8 cellular contexts compared by ENCODE assay signal in the genomic region with DNA sequence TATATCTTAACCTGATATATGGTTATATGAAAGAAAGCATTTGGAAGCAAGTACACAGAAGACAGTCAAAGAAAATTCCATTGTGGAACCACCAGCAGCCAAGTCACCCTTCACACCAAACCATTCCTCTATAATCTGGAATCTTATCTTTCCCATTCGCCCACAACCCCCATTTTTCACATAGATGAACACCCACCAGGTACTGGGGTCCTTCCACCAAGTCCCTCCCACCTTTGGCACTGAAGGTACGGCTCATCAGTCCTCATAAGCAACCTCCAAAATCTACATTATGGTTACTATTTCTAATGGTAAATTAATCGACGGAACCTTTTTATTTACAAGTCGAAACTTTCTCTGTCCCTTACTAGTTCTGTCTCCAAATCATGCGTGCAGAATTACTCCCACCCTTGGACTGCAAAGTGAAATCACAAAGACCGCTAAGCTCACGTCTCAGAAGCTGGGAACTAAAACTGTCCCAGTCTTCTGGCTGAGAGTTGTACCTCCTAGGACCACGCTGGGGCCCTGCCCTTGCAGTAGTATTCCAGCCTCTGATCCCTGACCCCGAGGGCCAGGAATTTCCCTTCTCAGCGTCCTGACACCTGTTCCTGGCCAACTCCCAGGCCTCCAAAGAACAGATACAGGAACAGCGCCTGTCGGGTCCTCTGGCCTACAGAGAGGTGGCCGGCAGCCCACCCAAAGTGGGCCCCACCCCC. TPM values are rescaled to one million over a fixed set of nuclear protein-coding genes. Genes with fewer than 3 reads are reported as not detected.
DNase-seq lines count a peak whose midpoint lies in the region; ATAC-seq and TF ChIP-seq lines count a peak whose summit lies in the region.

No MANE protein-coding gene starts in this region.

- peaks cover 6 to 24% (median 9%) of the 10 kb centered on the region in 3 donors for H3K36me3 Mint-ChIP-seq in CD8-positive, alpha-beta memory T cell
- peaks cover 12% of the 10 kb centered on the region for H3K36me3 Mint-ChIP-seq in T-helper 1 cell treated with Interleukin-12 subunit alpha and Interleukin-12 subunit beta and Interleukin-4 antibody, amounts not matched to agents 30 μg/mL and 1 μg/mL, for 36 hours (ENCODE audit: low read depth)
- peaks cover 21% of the 10 kb centered on the region for H3K36me3 Mint-ChIP-seq in neural progenitor cell

- peak overlapping the region; percentile 89 for H3K4me2 ChIP-seq in neural progenitor cell

- H3K4me3 Mint-ChIP-seq in CD8-positive, alpha-beta memory T cell, result peak overlapping the region; percentile 83 to 94 (median 85)
- H3K4me3 Mint-ChIP-seq in T-helper 1 cell treated with Interleukin-12 subunit alpha and Interleukin-12 subunit beta and Interleukin-4 antibody, amounts not matched to agents 30 μg/mL and 1 μg/mL, for 36 hours, result peak overlapping the region; percentile 89
- H3K4me3 Mint-ChIP-seq in neural progenitor cell, result peak overlapping the region; percentile 88

- H3K27ac Mint-ChIP-seq in CD8-positive, alpha-beta memory T cell, result peak overlapping the region; percentile 7 to 90 (median 81)
- peak overlapping the region; percentile 81 for H3K27ac Mint-ChIP-seq in T-helper 1 cell treated with Interleukin-12 subunit alpha and Interleukin-12 subunit beta and Interleukin-4 antibody, amounts not matched to agents 30 μg/mL and 1 μg/mL, for 36 hours
- peak overlapping the region; percentile 12 for H3K27ac Mint-ChIP-seq in neural progenitor cell

- ATAC-seq in GM19438 (IDR thresholded peaks at IDR 0.05; ENCODE audit: low read depth, unreplicated experiment) (peak; percentile 12), HG03442 (IDR thresholded peaks at IDR 0.05; ENCODE audit: unreplicated experiment) (peak; percentile 11)

- no peaks in the 10 kb centered on the region for H3K36me3 ChIP-seq in CD8-positive, alpha-beta memory T cell (ENCODE audit: insufficient read depth, low read length)
- peaks cover 5% of the 10 kb centered on the region for H3K36me3 ChIP-seq in neural progenitor cell

- H3K9me3 Mint-ChIP-seq in CD8-positive, alpha-beta memory T cell, result no peaks in the 10 kb centered on the region
- no peaks in the 10 kb centered on the region for H3K9me3 Mint-ChIP-seq in T-helper 1 cell treated with Interleukin-12 subunit alpha and Interleukin-12 subunit beta and Interleukin-4 antibody, amounts not matched to agents 30 μg/mL and 1 μg/mL, for 36 hours
- no peaks in the 10 kb centered on the region for H3K9me3 Mint-ChIP-seq in neural progenitor cell

- H3K4me1 ChIP-seq in CD8-positive, alpha-beta memory T cell (ENCODE audit: insufficient read depth, low read length), result peaks cover 16% of the 10 kb centered on the region
- peaks cover 13% of the 10 kb centered on the region for H3K4me1 ChIP-seq in neural progenitor cell

- peaks cover 0 to 6% of the 10 kb centered on the region in 2 donors for H3K27me3 Mint-ChIP-seq in CD8-positive, alpha-beta memory T cell
- no peaks in the 10 kb centered on the region for H3K27me3 Mint-ChIP-seq in T-helper 1 cell treated with Interleukin-12 subunit alpha and Interleukin-12 subunit beta and Interleukin-4 antibody, amounts not matched to agents 30 μg/mL and 1 μg/mL, for 36 hours (ENCODE audit: low read depth)
- no peaks in the 10 kb centered on the region for H3K27me3 Mint-ChIP-seq in neural progenitor cell (ENCODE audit: insufficient read depth, low read depth)

- peaks cover 56% of the 10 kb centered on the region for H3K79me2 ChIP-seq in neural progenitor cell (ENCODE audit: low read depth)

- POLR2A ChIA-PET in CD8-positive, alpha-beta memory T cell (lab: Charles Lee), result interaction anchor here (1.0 kb wide), 1 partner anchor 285 kb away, joined by 3 read pairs; no protein-coding TSS in a partner anchor

- H3K27ac ChIP-seq in CD8-positive, alpha-beta memory T cell (ENCODE audit: low read depth, low read length), result peak overlapping the region; percentile 68
- H3K27ac ChIP-seq in neural progenitor cell, result peak overlapping the region; percentile 84

- no peaks in the 10 kb centered on the region for H3K9me3 ChIP-seq in CD8-positive, alpha-beta memory T cell (ENCODE audit: low read length)
- no peaks in the 10 kb centered on the region for H3K9me3 ChIP-seq in neural progenitor cell (ENCODE audit: low read depth)

- peak overlapping the region; percentile 74 for H3K9ac ChIP-seq in neural progenitor cell

- H3K27me3 ChIP-seq in CD8-positive, alpha-beta memory T cell (ENCODE audit: insufficient read depth, low read length, poor library complexity, severe bottlenecking), result no peaks in the 10 kb centered on the region
- peaks cover 9% of the 10 kb centered on the region for H3K27me3 ChIP-seq in neural progenitor cell

- no peak for DNase-seq in CD8-positive, alpha-beta memory T cell
- DNase-seq in fibroblast of peridontal ligament (ENCODE audit: extremely low read depth), result peak; percentile 31
- DNase-seq in neural progenitor cell (ENCODE audit: low spot score), result no peak
- no peak for DNase-seq in mesenteric fat pad (ENCODE audit: low spot score)
- no peak for DNase-seq in stimulated activated CD4-positive, alpha-beta T cell treated with anti-CD3 and anti-CD28 coated beads, Interleukin-2, amount 100 ng/mL, for 48 hours

- CTCF ChIA-PET in CD8-positive, alpha-beta memory T cell (lab: Charles Lee), result no interaction called here

- H3K4me3 ChIP-seq in CD8-positive, alpha-beta memory T cell (ENCODE audit: low read length), result peak overlapping the region; percentile 83
- peak overlapping the region; percentile 67 for H3K4me3 ChIP-seq in neural progenitor cell

- peaks cover 26 to 40% (median 35%) of the 10 kb centered on the region in 3 donors for H3K4me1 Mint-ChIP-seq in CD8-positive, alpha-beta memory T cell
- peaks cover 20% of the 10 kb centered on the region for H3K4me1 Mint-ChIP-seq in T-helper 1 cell treated with Interleukin-12 subunit alpha and Interleukin-12 subunit beta and Interleukin-4 antibody, amounts not matched to agents 30 μg/mL and 1 μg/mL, for 36 hours (ENCODE audit: low read depth)
- H3K4me1 Mint-ChIP-seq in neural progenitor cell, result peaks cover 30% of the 10 kb centered on the region

- peaks cover 44% of the 10 kb centered on the region for H4K20me1 ChIP-seq in neural progenitor cell (ENCODE audit: low read depth)

- TF ChIP-seq CTCF in neural progenitor cell (IDR thresholded peaks at IDR 0.05), result no peak

- peaks cover 11% of the 10 kb centered on the region for H3F3A ChIP-seq in neural progenitor cell (ENCODE audit: low read depth)

- H2AFZ ChIP-seq in neural progenitor cell (replicated peaks), result peak overlapping the region; percentile 87

RNA-seq across cellular contexts. Expression of a gene that starts 0.7 kb away (rescaled TPM):
- total RNA-seq in CD8-positive, alpha-beta memory T cell, result 100 to 1,000 TPM; 139 to 146 TPM
- polyA plus RNA-seq in CD8-positive, alpha-beta memory T cell, result 63.4 TPM
- 186 and 323 TPM in 2 replicates for total RNA-seq in neural progenitor cell (ENCODE audit: low replicate concordance)
- 58.4 TPM for total RNA-seq in mesenteric fat pad

Comparison
In these comparisons a context has a peak if more than half of its experiments do, and no peak if none do; other contexts are left out.
1. H3K27ac Mint-ChIP-seq: peak in every context shown above with its lines; median percentile 81 in CD8-positive, alpha-beta memory T cell; 81 in T-helper 1 cell treated with Interleukin-12 subunit alpha and Interleukin-12 subunit beta and Interleukin-4 antibody, amounts not matched to agents 30 μg/mL and 1 μg/mL, for 36 hours; 12 in neural progenitor cell.